ENCODE assay signal across 8 cellular contexts in genomic region chr2:25251461-25252273, GRCh38.
DNase-seq lines count a peak whose midpoint lies in the region; ATAC-seq and TF ChIP-seq lines count a peak whose summit lies in the region.

No MANE protein-coding gene starts in this region.

- no peaks in the 10 kb centered on the region for H3K9me3 Mint-ChIP-seq in activated CD4-positive, alpha-beta T cell treated with anti-CD3 and anti-CD28 coated beads, Interleukin-2, amount 10 ng/mL, durations not matched to agents 7 days and 5 days

- H3K27me3 ChIP-seq in KMS-11 (ENCODE audit: insufficient read depth, low read depth): no peaks in the 10 kb centered on the region
- no peaks in the 10 kb centered on the region for H3K27me3 ChIP-seq in endocrine pancreas (ENCODE audit: control insufficient read depth, insufficient read depth, low read length)
- no peaks in the 10 kb centered on the region for H3K27me3 ChIP-seq in mesenchymal stem cell (ENCODE audit: control insufficient read depth in 1 of 2, insufficient read depth in 1 of 2, low read length in 2 of 2)
- no peaks in the 10 kb centered on the region for H3K27me3 ChIP-seq in stomach

- H2BK12ac ChIP-seq in mesenchymal stem cell (ENCODE audit: low read length in 2 of 2): peak overlapping the region in 1 of 2 experiments; percentile 7

- peak overlapping the region; percentile 85 for H3K27ac Mint-ChIP-seq in activated CD4-positive, alpha-beta T cell treated with anti-CD3 and anti-CD28 coated beads, Interleukin-2, amount 10 ng/mL, durations not matched to agents 7 days and 5 days

- peaks cover 30% of the 10 kb centered on the region for H3K4me1 Mint-ChIP-seq in activated CD4-positive, alpha-beta T cell treated with anti-CD3 and anti-CD28 coated beads, Interleukin-2, amount 10 ng/mL, durations not matched to agents 7 days and 5 days

- peak overlapping the region; percentile 21 to 96 for H3K14ac ChIP-seq in mesenchymal stem cell (ENCODE audit: low read length in 2 of 2)

- H3K9ac ChIP-seq in KMS-11 (peak overlapping the region; percentile 91), endocrine pancreas (ENCODE audit: control insufficient read depth, insufficient read depth, low read length) (peak overlapping the region; percentile 3), mesenchymal stem cell (ENCODE audit: low read length) (peak overlapping the region; percentile 70)

- under 1% methylated on average over 42 of the region's 50 CpGs for WGBS in mesenchymal stem cell
- 2 to 4% (median 2%) methylated on average over 14 to 50 of the region's 50 CpGs for WGBS in stomach, 5 donors

- H3K4me3 Mint-ChIP-seq in activated CD4-positive, alpha-beta T cell treated with anti-CD3 and anti-CD28 coated beads, Interleukin-2, amount 10 ng/mL, durations not matched to agents 7 days and 5 days: peak overlapping the region; percentile 79

- no peaks in the 10 kb centered on the region for H3K36me3 ChIP-seq in KMS-11 (ENCODE audit: insufficient read depth)
- H3K36me3 ChIP-seq in endocrine pancreas (ENCODE audit: control insufficient read depth, insufficient read depth, low read length): peaks cover 6% of the 10 kb centered on the region
- peaks cover 26 to 31% of the 10 kb centered on the region in 2 experiments for H3K36me3 ChIP-seq in mesenchymal stem cell (ENCODE audit: control insufficient read depth in 1 of 2, insufficient read depth in 2 of 2, low read depth in 1 of 2, low read length in 2 of 2)
- H3K36me3 ChIP-seq in stomach: peaks cover 15 to 37% (median 21%) of the 10 kb centered on the region in 4 donors

- intact Hi-C loops in stomach (cut with DNase I; ENCODE audit: low total_unique reads): no loop called here

- no peak for TF ChIP-seq POLR2A in stomach (IDR thresholded peaks at IDR 0.05)

- H2AFZ ChIP-seq in KMS-11 (ENCODE audit: low read depth): peak overlapping the region; percentile 81
- peak overlapping the region; percentile 61 for H2AFZ ChIP-seq in mesenchymal stem cell (ENCODE audit: low read depth, low read length)

- peaks cover 49% of the 10 kb centered on the region for H3K36me3 Mint-ChIP-seq in activated CD4-positive, alpha-beta T cell treated with anti-CD3 and anti-CD28 coated beads, Interleukin-2, amount 10 ng/mL, durations not matched to agents 7 days and 5 days (ENCODE audit: low read depth)

- DNase-seq in NOMO-1 (lab: John Stamatoyannopoulos, UW; ENCODE audit: unreplicated experiment in 2 of 2): peak; percentile 30 to 33
- DNase-seq in NOMO-1 treated with dmso at 0.1 percent for 144 hours (lab: John Stamatoyannopoulos, UW; ENCODE audit: unreplicated experiment): no peak
- DNase-seq in activated CD4-positive, alpha-beta T cell treated with anti-CD3 and anti-CD28 coated beads, Interleukin-2, amount 10 ng/mL, durations not matched to agents 7 days and 5 days: no peak
- peak; percentile 67 for DNase-seq in mesenchymal stem cell
- DNase-seq in stomach: peak; percentile 46

- H3K4me1 ChIP-seq in KMS-11 (ENCODE audit: low read depth, poor library complexity, severe bottlenecking) (no peaks in the 10 kb centered on the region), endocrine pancreas (ENCODE audit: control insufficient read depth, insufficient read depth, low read length) (peaks cover 2% of the 10 kb centered on the region), mesenchymal stem cell (ENCODE audit: control insufficient read depth, insufficient read depth, low read depth, low read length) (peaks cover 24% of the 10 kb centered on the region), stomach (peaks cover 17 to 41% (median 33%) of the 10 kb centered on the region in 4 donors)

- no peak overlapping the region for H3K4me3 ChIP-seq in KMS-11 (IDR thresholded peaks at IDR 0.05; ENCODE audit: insufficient read depth, low read depth, low read length)
- no peak overlapping the region for H3K4me3 ChIP-seq in endocrine pancreas (ENCODE audit: control insufficient read depth, insufficient read depth, low read length)
- peak overlapping the region; percentile 71 to 74 for H3K4me3 ChIP-seq in mesenchymal stem cell (ENCODE audit: insufficient read depth in 1 of 2, low read depth in 1 of 2, low read length in 2 of 2)
- H3K4me3 ChIP-seq in stomach: peak overlapping the region; percentile 62 to 71 (median 70)

- peak overlapping the region; percentile 92 to 94 for H3K4ac ChIP-seq in mesenchymal stem cell (ENCODE audit: low read depth in 1 of 2, low read length in 2 of 2)

- H2BK120ac ChIP-seq in mesenchymal stem cell (ENCODE audit: low read depth, low read length): peak overlapping the region; percentile 97

- peak overlapping the region; percentile 55 for H4K8ac ChIP-seq in mesenchymal stem cell (ENCODE audit: low read length)

- peak overlapping the region; percentile 95 for H4K91ac ChIP-seq in mesenchymal stem cell (ENCODE audit: low read length)

- H2BK5ac ChIP-seq in mesenchymal stem cell (ENCODE audit: low read depth, low read length, poor library complexity, severe bottlenecking): peak overlapping the region; percentile 93

- H3K27ac ChIP-seq in KMS-11 (peak overlapping the region; percentile 60), mesenchymal stem cell (ENCODE audit: low read length, poor library complexity, severe bottlenecking) (peak overlapping the region; percentile 84), stomach (peak overlapping the region; percentile 65 to 90 (median 85))

- H3K18ac ChIP-seq in mesenchymal stem cell (ENCODE audit: low read depth in 1 of 2, low read length in 2 of 2): peak overlapping the region; percentile 90 to 98

- CTCF ChIA-PET in activated CD4-positive, alpha-beta T cell treated with anti-CD3 and anti-CD28 coated beads, Interleukin-2, amount 10 ng/mL, durations not matched to agents 7 days and 5 days (lab: Charles Lee): interaction anchor here (0.7 to 2.7 kb wide), 4 partner anchors 23 to 315 kb away, joined by 3 to 9 read pairs (median 4); no protein-coding TSS in a partner anchor

- peak overlapping the region; percentile 68 to 86 for H3K23ac ChIP-seq in mesenchymal stem cell (ENCODE audit: low read length in 2 of 2)

- no peak for ATAC-seq in GM21381 (IDR thresholded peaks at IDR 0.05; ENCODE audit: unreplicated experiment)

- H2AK5ac ChIP-seq in mesenchymal stem cell (ENCODE audit: low read length, severe bottlenecking): peak overlapping the region; percentile 43

- H3K9me3 ChIP-seq in endocrine pancreas (ENCODE audit: control insufficient read depth, low read length): no peaks in the 10 kb centered on the region
- no peaks in the 10 kb centered on the region for H3K9me3 ChIP-seq in mesenchymal stem cell (ENCODE audit: control insufficient read depth, low read length)
- H3K9me3 ChIP-seq in stomach: no peaks in the 10 kb centered on the region

- H3K4me2 ChIP-seq in KMS-11 (peak overlapping the region; percentile 67), mesenchymal stem cell (ENCODE audit: low read length, poor library complexity, severe bottlenecking) (peak overlapping the region; percentile 70)

- peak overlapping the region; percentile 77 for H2BK15ac ChIP-seq in mesenchymal stem cell (ENCODE audit: low read depth, poor library complexity, severe bottlenecking)

- POLR2A ChIA-PET in activated CD4-positive, alpha-beta T cell treated with anti-CD3 and anti-CD28 coated beads, Interleukin-2, amount 10 ng/mL, durations not matched to agents 7 days and 5 days (lab: Charles Lee): no interaction called here

- no peaks in the 10 kb centered on the region for H3K79me2 ChIP-seq in KMS-11 (ENCODE audit: insufficient read depth, low read depth)

- no peaks in the 10 kb centered on the region for H3K27me3 Mint-ChIP-seq in activated CD4-positive, alpha-beta T cell treated with anti-CD3 and anti-CD28 coated beads, Interleukin-2, amount 10 ng/mL, durations not matched to agents 7 days and 5 days

- H4K20me1 ChIP-seq in KMS-11 (ENCODE audit: insufficient read depth): no peaks in the 10 kb centered on the region

- TF ChIP-seq EP300 in stomach (IDR thresholded peaks at IDR 0.05): no peak

- TF ChIP-seq CTCF in KMS-11 (conservative IDR thresholded peaks at IDR 0.05; ENCODE audit: low read depth, low read length) (no peak), stomach (IDR thresholded peaks at IDR 0.05) (no peak)

- H3K79me1 ChIP-seq in mesenchymal stem cell (replicated peaks; ENCODE audit: low read length, poor library complexity, severe bottlenecking): peaks cover 30% of the 10 kb centered on the region

Comparison
In these comparisons a context has a peak if more than half of its experiments do, and no peak if none do; other contexts are left out.
1. DNase-seq: peak in NOMO-1 (2 of 2), mesenchymal stem cell (single experiment) and stomach (single experiment); none in NOMO-1 treated with dmso at 0.1 percent for 144 hours (single experiment) and activated CD4-positive, alpha-beta T cell treated with anti-CD3 and anti-CD28 coated beads, Interleukin-2, amount 10 ng/mL, durations not matched to agents 7 days and 5 days (single experiment).
2. H3K4me3 ChIP-seq: peak in mesenchymal stem cell (2 of 2) and stomach (4 of 4); none in KMS-11 (single experiment) and endocrine pancreas (single experiment).
3. H3K9ac ChIP-seq: peak in every context shown above with its lines; median percentile 91 in KMS-11; 70 in mesenchymal stem cell; 3 in endocrine pancreas.
4. Peak in every context shown above with its lines, with median percentiles within 50 percentile points of each other: H3K27ac ChIP-seq.